In genomic region chr6:118935331-118935668, GRCh38 we compare ENCODE assay signal across 8 cellular contexts. TPM values are rescaled to one million over a fixed set of nuclear protein-coding genes. Genes with fewer than 3 reads are reported as not detected.
DNase-seq lines count a peak whose midpoint lies in the region; ATAC-seq and TF ChIP-seq lines count a peak whose summit lies in the region.

No MANE protein-coding gene starts in this region.

- peaks cover 0 to 16% (median 7%) of the 10 kb centered on the region in 11 experiments; a peak in 9 of 22 replicates for H3K9me3 ChIP-seq in BLaER1 treated with 17β-estradiol and CSF1 and Interleukin-3, amounts not matched to agents 10 nM and 100 nM (replicated peaks in 1 of 11)
- no peaks in the 10 kb centered on the region; the same call in 1 of the 2 replicates for H3K9me3 ChIP-seq in NT2/D1 (ENCODE audit: insufficient read depth, low read length)
- H3K9me3 ChIP-seq in esophagus squamous epithelium, result no peaks in the 10 kb centered on the region
- no peaks in the 10 kb centered on the region for H3K9me3 ChIP-seq in skeletal muscle satellite cell (replicated peaks; ENCODE audit: low read length)

- DNase-seq in NT2/D1 (ENCODE audit: low read depth, low spot score) (no peak), esophagus squamous epithelium (lab: John Stamatoyannopoulos, UW) (no peak), nucleus accumbens (lab: John Stamatoyannopoulos, UW) (no peak), posterior vena cava (ENCODE audit: low spot score) (no peak)
- DNase-seq in activated CD4-positive, CD25-positive, alpha-beta regulatory T cell treated with anti-CD3 and anti-CD28 coated beads, Interleukin-2, amount 50 U/mL, for 72 hours, result no peak

- H3K36me3 ChIP-seq in BLaER1 treated with 17β-estradiol and CSF1 and Interleukin-3, amounts not matched to agents 10 nM and 100 nM, result peaks cover 12 to 27% (median 21%) of the 10 kb centered on the region in 11 experiments
- H3K36me3 ChIP-seq in NT2/D1 (ENCODE audit: insufficient read depth, insufficient read length, low read length) (peaks cover 12% of the 10 kb centered on the region), esophagus squamous epithelium (peaks cover 0 to 13% (median 0%) of the 10 kb centered on the region in 3 donors), skeletal muscle satellite cell (ENCODE audit: insufficient read depth, low read length) (peaks cover 10% of the 10 kb centered on the region)

- peak overlapping the region; percentile 75 to 92 (median 84) for H3K4me3 ChIP-seq in BLaER1 treated with 17β-estradiol and CSF1 and Interleukin-3, amounts not matched to agents 10 nM and 100 nM
- H3K4me3 ChIP-seq in NT2/D1 (ENCODE audit: insufficient read length, low read depth) (peak overlapping the region; percentile 27), esophagus squamous epithelium (peak overlapping the region; percentile 86 to 94 (median 90)), skeletal muscle satellite cell (ENCODE audit: low read length) (peak overlapping the region; percentile 96)

- peak overlapping the region; percentile 88 to 96 (median 92); a peak in 20 of 22 replicates for H3K27ac ChIP-seq in BLaER1 treated with 17β-estradiol and CSF1 and Interleukin-3, amounts not matched to agents 10 nM and 100 nM
- peak overlapping the region; percentile 92 to 97 (median 94) for H3K27ac ChIP-seq in esophagus squamous epithelium

- no peak for TF ChIP-seq POLR2A in esophagus squamous epithelium (IDR thresholded peaks at IDR 0.05)

- ATAC-seq in GM21515 (IDR thresholded peaks at IDR 0.05; ENCODE audit: unreplicated experiment), result peak; percentile 15

- H3K4me1 ChIP-seq in BLaER1 treated with 17β-estradiol and CSF1 and Interleukin-3, amounts not matched to agents 10 nM and 100 nM, result peaks cover 10 to 29% (median 24%) of the 10 kb centered on the region in 10 experiments; a peak in 18 of 20 replicates
- H3K4me1 ChIP-seq in NT2/D1 (ENCODE audit: insufficient read depth, insufficient read length) (no peaks in the 10 kb centered on the region), esophagus squamous epithelium (peaks cover 0 to 35% (median 0%) of the 10 kb centered on the region in 3 donors), skeletal muscle satellite cell (ENCODE audit: control insufficient read depth, insufficient read depth, low read length) (peaks cover 3% of the 10 kb centered on the region)

- intact Hi-C loops in esophagus squamous epithelium (cut with DNase I), result no loop called here
- intact Hi-C loops in posterior vena cava (cut with DNase I), result no loop called here

- TF ChIP-seq CTCF in esophagus squamous epithelium (IDR thresholded peaks at IDR 0.05), result no peak

- H3K4me2 ChIP-seq in BLaER1 treated with 17β-estradiol and CSF1 and Interleukin-3, amounts not matched to agents 10 nM and 100 nM, result peak overlapping the region; percentile 68 to 91 (median 78)
- peak overlapping the region; percentile 96 for H3K4me2 ChIP-seq in skeletal muscle satellite cell (ENCODE audit: low read length)

- no peaks in the 10 kb centered on the region for H3K27me3 ChIP-seq in BLaER1 treated with 17β-estradiol and CSF1 and Interleukin-3, amounts not matched to agents 10 nM and 100 nM
- H3K27me3 ChIP-seq in NT2/D1 (ENCODE audit: insufficient read depth, insufficient read length) (no peaks in the 10 kb centered on the region), esophagus squamous epithelium (no peaks in the 10 kb centered on the region), skeletal muscle satellite cell (ENCODE audit: control insufficient read depth, insufficient read depth, low read length) (no peaks in the 10 kb centered on the region)

- H4K20me1 ChIP-seq in BLaER1 treated with 17β-estradiol and CSF1 and Interleukin-3, amounts not matched to agents 10 nM and 100 nM, result peaks cover 0 to 29% (median 20%) of the 10 kb centered on the region in 11 experiments; a peak in 15 of 22 replicates

- WGBS in esophagus squamous epithelium, 2 donors, result 28 to 54% methylated on average over 1 of the region's 1 CpG

- peak overlapping the region; percentile 87 to 97 (median 92) for H3K9ac ChIP-seq in BLaER1 treated with 17β-estradiol and CSF1 and Interleukin-3, amounts not matched to agents 10 nM and 100 nM
- H3K9ac ChIP-seq in NT2/D1 (ENCODE audit: insufficient read length, low read depth) (peak overlapping the region; percentile 51), skeletal muscle satellite cell (ENCODE audit: low read depth, low read length) (peak overlapping the region; percentile 94)

RNA-seq across cellular contexts. Expression of gene MCM9, which starts 0.3 kb away (rescaled TPM):
- 10 to 100 TPM; 11.1 to 22.3 (median 15.1) TPM for total RNA-seq in esophagus squamous epithelium
- 8.1 and 12.9 TPM in 2 replicates for total RNA-seq in skeletal muscle satellite cell (2012; rRNA removed)
- 10 to 100 TPM; 10.3 to 12.3 TPM for total RNA-seq in posterior vena cava

RNA-seq across cellular contexts. Expression of gene ASF1A, which starts 41.3 kb away (rescaled TPM):
- total RNA-seq in esophagus squamous epithelium (10 to 100 TPM; 10.0 to 16.5 (median 11.9) TPM), posterior vena cava (10 to 100 TPM; 15.2 to 18.0 TPM)
- 14.2 TPM in 2 replicates for total RNA-seq in skeletal muscle satellite cell (2012; rRNA removed)

Comparison
In these comparisons a context has a peak if more than half of its experiments do, and no peak if none do; other contexts are left out.
1. H3K4me3 ChIP-seq: peak in every context shown above with its lines; median percentile 96 in skeletal muscle satellite cell; 90 in esophagus squamous epithelium; 84 in BLaER1 treated with 17β-estradiol and CSF1 and Interleukin-3, amounts not matched to agents 10 nM and 100 nM; 27 in NT2/D1.